21 cellular contexts compared by ENCODE assay signal in genomic region chr19:29781582-29782580, GRCh38.
"Had no signal": no experiment of that assay in that cellular context is flagged by ENCODE, and none has a peak within 500 bp of the region (broad histone marks: within the 10 kb centered on the region; RNA-seq: fewer than 3 reads in every experiment).

No MANE protein-coding gene starts in this region.

- H3K27ac ChIP-seq: coronary artery, heart right ventricle, parathyroid adenoma, psoas muscle, right lobe of liver, spleen, vagina had no signal

- H3K4me1 ChIP-seq: heart right ventricle, parathyroid adenoma, psoas muscle, right lobe of liver, spleen, vagina had no signal

- H3K27me3 ChIP-seq: right lobe of liver, vagina had no signal

- DNase-seq: effector CD4-positive, alpha-beta T cell; endodermal cell; erythroblast; foreskin melanocyte; heart right ventricle; hypothalamus; left ventricle myocardium superior; mesenchymal stem cell; midbrain; psoas muscle; retina; right lobe of liver; spleen; stimulated activated CD4-positive, alpha-beta T cell treated with anti-CD3 and anti-CD28 coated beads, Interleukin-15, amount 100 ng/mL, for 24 hours; stimulated activated CD4-positive, alpha-beta T cell treated with anti-CD3 and anti-CD28 coated beads, Interleukin-1b, Interleukin-23, amount 100 ng/mL, for 48 hours; stimulated activated CD4-positive, alpha-beta T cell treated with anti-CD3 and anti-CD28 coated beads, Interleukin-4, amount 100 ng/mL, for 24 hours had no signal

- H3K36me3 ChIP-seq: heart right ventricle, right lobe of liver, spleen, vagina had no signal

- H3K4me3 ChIP-seq: coronary artery, heart right ventricle, lung, psoas muscle, right lobe of liver, spleen, vagina had no signal

- ATAC-seq: heart right ventricle; left ventricle myocardium superior; psoas muscle; right lobe of liver; stimulated activated memory B cell treated with anti-CD40 and anti-IgM and Interleukin-4, amounts not matched to agents 10 μg/mL and 1 μg/mL and 100 μg/mL, for 72 hours had no signal

- H3K79me2 ChIP-seq: parathyroid adenoma had no signal

- H2AFZ ChIP-seq: parathyroid adenoma had no signal

- H3K9me3 ChIP-seq: heart right ventricle, psoas muscle, right lobe of liver, spleen, vagina had no signal

- H3K9ac ChIP-seq: parathyroid adenoma had no signal
